ENCODE assay signal across 1 cellular context in genomic region chr1:48873944-48874343, GRCh38.
TF ChIP-seq lines count a peak whose summit lies in the region.

No MANE protein-coding gene starts in this region.

TF ChIP-seq in GM23338, 12 proteins besides CTCF, POLR2A, EP300 and RAD21 (continued from another document):
- TF ChIP-seq REST (IDR thresholded peaks at IDR 0.05; ENCODE audit: unreplicated experiment) = no peak
- TF ChIP-seq CREB1 (CRISPR knock-in tag; IDR thresholded peaks at IDR 0.05; ENCODE audit: low read depth) = no peak
- no peak for TF ChIP-seq JUNB (IDR thresholded peaks at IDR 0.05; ENCODE audit: unreplicated experiment)
- TF ChIP-seq ETS1 (IDR thresholded peaks at IDR 0.05) = no peak
- TF ChIP-seq EZH2 (IDR thresholded peaks at IDR 0.05; ENCODE audit: low read depth, unreplicated experiment) = no peak
